14 cellular contexts compared by ENCODE assay signal in the genomic region with DNA sequence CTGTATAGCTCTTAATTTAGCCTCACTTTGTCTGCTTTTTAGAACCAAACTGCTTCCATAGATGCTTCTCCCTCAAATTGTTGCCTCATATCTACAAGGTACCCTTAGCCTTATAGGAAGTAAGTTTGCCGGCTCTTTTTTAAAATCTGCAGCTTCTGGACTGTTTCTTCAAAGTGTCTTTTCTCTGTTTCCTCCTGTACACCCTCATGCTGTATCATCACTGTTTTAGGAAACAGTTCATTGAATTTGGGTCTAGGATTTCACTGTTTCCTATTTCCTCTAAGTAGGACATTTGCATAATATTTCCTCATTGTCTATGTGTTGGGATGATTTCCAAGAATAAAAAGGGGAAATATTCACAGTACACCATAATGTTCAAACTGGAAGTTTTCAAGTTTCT. TPM values are rescaled to one million over a fixed set of nuclear protein-coding genes. Genes with fewer than 3 reads are reported as not detected.
"Had no signal": no experiment of that assay in that cellular context is flagged by ENCODE, and none has a peak within 500 bp of the region (broad histone marks: within the 10 kb centered on the region; RNA-seq: fewer than 3 reads in every experiment).

No MANE protein-coding gene starts in this region.

- H3K36me3 ChIP-seq: ascending aorta, esophagus muscularis mucosa had no signal

- H3K27ac ChIP-seq: ascending aorta, esophagus muscularis mucosa, testis had no signal

- H3K9me3 ChIP-seq: ascending aorta, esophagus muscularis mucosa, testis had no signal

- H3K27ac Mint-ChIP-seq: activated CD8-positive, alpha-beta T cell treated with anti-CD3 and anti-CD28 coated beads for 36 hours; stimulated activated naive CD8-positive, alpha-beta T cell treated with anti-CD3 and anti-CD28 coated beads, Interleukin-15, Interleukin-2, amounts not matched to agents 100 ng/mL and 50 ng/mL, for 24 hours had no signal

- H3K4me3 Mint-ChIP-seq: activated CD8-positive, alpha-beta T cell treated with anti-CD3 and anti-CD28 coated beads for 36 hours; stimulated activated naive CD8-positive, alpha-beta T cell treated with anti-CD3 and anti-CD28 coated beads, Interleukin-15, Interleukin-2, amounts not matched to agents 100 ng/mL and 50 ng/mL, for 24 hours had no signal

- DNase-seq: activated CD8-positive, alpha-beta memory T cell treated with anti-CD3 and anti-CD28 coated beads, Interleukin-2, amount 50 U/mL, for 4 hours; activated CD8-positive, alpha-beta T cell treated with anti-CD3 and anti-CD28 coated beads for 36 hours; foreskin fibroblast; glutamatergic neuron; left cardiac atrium; mesenchymal stem cell; stimulated activated CD4-positive, alpha-beta T cell treated with anti-CD3 and anti-CD28 coated beads, Interleukin-2, amount 100 ng/mL, for 48 hours; T-helper 2 cell; testis had no signal

- H3K9me3 Mint-ChIP-seq: activated CD8-positive, alpha-beta T cell treated with anti-CD3 and anti-CD28 coated beads for 36 hours; stimulated activated naive CD8-positive, alpha-beta T cell treated with anti-CD3 and anti-CD28 coated beads, Interleukin-15, Interleukin-2, amounts not matched to agents 100 ng/mL and 50 ng/mL, for 24 hours had no signal

- H3K4me3 ChIP-seq: ascending aorta, esophagus muscularis mucosa, testis had no signal

- ATAC-seq: activated CD8-positive, alpha-beta T cell treated with anti-CD3 and anti-CD28 coated beads for 36 hours; left cardiac atrium had no signal

RNA-seq across cellular contexts. Expression of a gene that starts 42.9 kb away (rescaled TPM):
- total RNA-seq: ascending aorta, pulmonary artery endothelial cell had no signal
- polyA plus RNA-seq: neural cell had no signal
